ENCODE assay signal across 24 cellular contexts in genomic region chr13:108223850-108224503, GRCh38.
"Had no signal": no experiment of that assay in that cellular context is flagged by ENCODE, and none has a peak within 500 bp of the region (broad histone marks: within the 10 kb centered on the region; RNA-seq: fewer than 3 reads in every experiment).

No MANE protein-coding gene starts in this region.

- H3K27me3 Mint-ChIP-seq: activated naive CD8-positive, alpha-beta T cell treated with anti-CD3 and anti-CD28 coated beads, Interleukin-2, amount 50 U/mL, for 24 hours; brain; dendritic cell treated with granulocyte-macrophage colony-stimulating factor and Interleukin-4, amounts not matched to agents 40 ng/mL and 50 ng/mL, for 4 days had no signal

- H3K9ac ChIP-seq: parathyroid adenoma had no signal

- H3K4me3 ChIP-seq: hepatocyte, smooth muscle cell, upper lobe of right lung had no signal

- H3K36me3 ChIP-seq: upper lobe of right lung had no signal

- H3K9me3 ChIP-seq: upper lobe of right lung had no signal

- H3K4me3 Mint-ChIP-seq: activated naive CD8-positive, alpha-beta T cell treated with anti-CD3 and anti-CD28 coated beads, Interleukin-2, amount 50 U/mL, for 24 hours; dendritic cell treated with granulocyte-macrophage colony-stimulating factor and Interleukin-4, amounts not matched to agents 40 ng/mL and 50 ng/mL, for 4 days; immature natural killer cell; nephron progenitor cell had no signal

- H3K27ac Mint-ChIP-seq: activated naive CD8-positive, alpha-beta T cell treated with anti-CD3 and anti-CD28 coated beads, Interleukin-2, amount 50 U/mL, for 24 hours; brain; dendritic cell treated with granulocyte-macrophage colony-stimulating factor and Interleukin-4, amounts not matched to agents 40 ng/mL and 50 ng/mL, for 4 days; nephron progenitor cell had no signal

- H3K27me3 ChIP-seq: hepatocyte, upper lobe of right lung had no signal

- H3K9me3 Mint-ChIP-seq: activated naive CD8-positive, alpha-beta T cell treated with anti-CD3 and anti-CD28 coated beads, Interleukin-2, amount 50 U/mL, for 24 hours; brain; dendritic cell treated with granulocyte-macrophage colony-stimulating factor and Interleukin-4, amounts not matched to agents 40 ng/mL and 50 ng/mL, for 4 days; immature natural killer cell; nephron progenitor cell had no signal

- DNase-seq: activated gamma-delta T cell treated with Interleukin-2 at 50 U/mL for 16 hours; activated naive CD8-positive, alpha-beta T cell treated with anti-CD3 and anti-CD28 coated beads, Interleukin-2, amount 50 U/mL, for 24 hours; activated T-cell treated with anti-CD3 and anti-CD28 coated beads, Interleukin-2, amount 50 U/mL, for 1 hour; anterior cingulate cortex; caudate nucleus; effector CD4-positive, alpha-beta T cell; erythroblast; foreskin melanocyte; glutamatergic neuron; immature natural killer cell; kidney glomerular epithelial cell; nephron progenitor cell; stimulated activated CD4-positive, alpha-beta T cell treated with anti-CD3 and anti-CD28 coated beads, Interleukin-2, amount 100 ng/mL, for 48 hours; stimulated activated CD8-positive, alpha-beta memory T cell treated with anti-CD3 and anti-CD28 coated beads, Interleukin-4, amount 100 ng/mL, for 48 hours; stimulated activated naive CD4-positive, alpha-beta T cell; T-helper 1 cell; upper lobe of right lung; WERI-Rb-1 had no signal

- ATAC-seq: activated naive CD8-positive, alpha-beta T cell treated with anti-CD3 and anti-CD28 coated beads, Interleukin-2, amount 50 U/mL, for 24 hours; sciatic nerve; upper lobe of right lung had no signal

- H3K36me3 Mint-ChIP-seq: brain, immature natural killer cell had no signal

- H3K27ac ChIP-seq: hepatocyte, parathyroid adenoma, upper lobe of right lung, WERI-Rb-1 had no signal
